8 cellular contexts compared by ENCODE assay signal in the genomic region with DNA sequence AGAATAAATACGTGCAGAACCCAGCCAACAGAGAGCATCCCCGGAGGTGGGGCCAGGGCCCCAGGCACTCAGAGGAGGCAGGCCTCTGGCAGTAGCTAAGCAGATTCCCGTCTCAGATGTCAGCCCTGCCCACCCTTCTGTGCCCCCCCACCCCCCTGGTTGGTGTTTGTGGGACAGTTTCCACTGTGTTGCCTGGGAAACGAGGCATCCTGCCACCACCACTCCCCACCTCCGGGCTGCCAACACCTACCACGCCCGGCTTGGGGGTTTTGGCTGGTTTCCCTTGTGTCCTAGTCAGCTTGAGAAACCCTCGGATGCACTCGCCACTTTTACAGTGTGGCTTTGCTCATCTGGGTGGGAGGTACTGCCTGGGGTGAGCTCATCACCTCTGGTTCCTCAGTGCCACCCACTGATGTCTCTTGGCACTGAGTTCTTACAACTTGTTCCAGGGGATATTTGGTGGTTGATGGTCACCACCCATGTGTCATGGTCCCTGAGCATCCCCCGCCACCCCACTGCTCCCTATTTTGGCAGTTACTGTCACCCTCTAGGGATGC.
DNase-seq lines count a peak whose midpoint lies in the region; ATAC-seq lines count a peak whose summit lies in the region.

No MANE protein-coding gene starts in this region.

- DNase-seq in Caki2 (ENCODE audit: low read depth) (peak; percentile 99), NCI-H2171 (lab: John Stamatoyannopoulos, UW) (peak; percentile 77), fibroblast of gingiva (ENCODE audit: low read depth) (peak; percentile 89), putamen (ENCODE audit: low spot score) (no peak), GM19238 (ENCODE audit: insufficient read length, low spot score) (no peak)
- DNase-seq in activated CD8-positive, alpha-beta memory T cell treated with anti-CD3 and anti-CD28 coated beads, Interleukin-2, amount 50 U/mL, for 48 hours, result peak; percentile 90
- DNase-seq in stimulated activated CD4-positive, alpha-beta T cell treated with anti-CD3 and anti-CD28 coated beads, Interleukin-12 subunit alpha, Interleukin-12 subunit beta, amount 100 ng/mL, for 4 hours, result peak; percentile 58

- in situ Hi-C loops in Caki2 (cut with HindIII; ENCODE audit: low pct_unique_long_range_greater_than_20kb, low sequenced_read_pairs), result no loop called here

- ATAC-seq in GM18858 (IDR thresholded peaks at IDR 0.05; ENCODE audit: unreplicated experiment), result no peak

Comparison
In these comparisons a context has a peak if more than half of its experiments do, and no peak if none do; other contexts are left out.
1. DNase-seq: peak in Caki2 (single experiment), NCI-H2171 (single experiment), activated CD8-positive, alpha-beta memory T cell treated with anti-CD3 and anti-CD28 coated beads, Interleukin-2, amount 50 U/mL, for 48 hours (single experiment), fibroblast of gingiva (single experiment) and stimulated activated CD4-positive, alpha-beta T cell treated with anti-CD3 and anti-CD28 coated beads, Interleukin-12 subunit alpha, Interleukin-12 subunit beta, amount 100 ng/mL, for 4 hours (single experiment); none in putamen (single experiment) and GM19238 (single experiment).